1 cellular context compared by ENCODE assay signal in genomic region chr4:56387023-56388001, GRCh38.
TF ChIP-seq lines count a peak whose summit lies in the region.

A gene with protein sequence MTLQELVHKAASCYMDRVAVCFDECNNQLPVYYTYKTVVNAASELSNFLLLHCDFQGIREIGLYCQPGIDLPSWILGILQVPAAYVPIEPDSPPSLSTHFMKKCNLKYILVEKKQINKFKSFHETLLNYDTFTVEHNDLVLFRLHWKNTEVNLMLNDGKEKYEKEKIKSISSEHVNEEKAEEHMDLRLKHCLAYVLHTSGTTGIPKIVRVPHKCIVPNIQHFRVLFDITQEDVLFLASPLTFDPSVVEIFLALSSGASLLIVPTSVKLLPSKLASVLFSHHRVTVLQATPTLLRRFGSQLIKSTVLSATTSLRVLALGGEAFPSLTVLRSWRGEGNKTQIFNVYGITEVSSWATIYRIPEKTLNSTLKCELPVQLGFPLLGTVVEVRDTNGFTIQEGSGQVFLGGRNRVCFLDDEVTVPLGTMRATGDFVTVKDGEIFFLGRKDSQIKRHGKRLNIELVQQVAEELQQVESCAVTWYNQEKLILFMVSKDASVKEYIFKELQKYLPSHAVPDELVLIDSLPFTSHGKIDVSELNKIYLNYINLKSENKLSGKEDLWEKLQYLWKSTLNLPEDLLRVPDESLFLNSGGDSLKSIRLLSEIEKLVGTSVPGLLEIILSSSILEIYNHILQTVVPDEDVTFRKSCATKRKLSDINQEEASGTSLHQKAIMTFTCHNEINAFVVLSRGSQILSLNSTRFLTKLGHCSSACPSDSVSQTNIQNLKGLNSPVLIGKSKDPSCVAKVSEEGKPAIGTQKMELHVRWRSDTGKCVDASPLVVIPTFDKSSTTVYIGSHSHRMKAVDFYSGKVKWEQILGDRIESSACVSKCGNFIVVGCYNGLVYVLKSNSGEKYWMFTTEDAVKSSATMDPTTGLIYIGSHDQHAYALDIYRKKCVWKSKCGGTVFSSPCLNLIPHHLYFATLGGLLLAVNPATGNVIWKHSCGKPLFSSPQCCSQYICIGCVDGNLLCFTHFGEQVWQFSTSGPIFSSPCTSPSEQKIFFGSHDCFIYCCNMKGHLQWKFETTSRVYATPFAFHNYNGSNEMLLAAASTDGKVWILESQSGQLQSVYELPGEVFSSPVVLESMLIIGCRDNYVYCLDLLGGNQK (minus strand): TSS chr4:56387491. CDS start chr4:56384299, 3,192 bp downstream.

TF ChIP-seq in K562, 482 proteins besides CTCF, POLR2A, EP300 and RAD21 (continued from another document and continues in another):
- no peak for TF ChIP-seq CBX2 (IDR thresholded peaks at IDR 0.05; ENCODE audit: insufficient read depth, low read length, poor library complexity, severe bottlenecking)
- TF ChIP-seq PURB (CRISPR knock-in tag; IDR thresholded peaks at IDR 0.05; ENCODE audit: low read depth) = no peak
- TF ChIP-seq, protein P1, sequence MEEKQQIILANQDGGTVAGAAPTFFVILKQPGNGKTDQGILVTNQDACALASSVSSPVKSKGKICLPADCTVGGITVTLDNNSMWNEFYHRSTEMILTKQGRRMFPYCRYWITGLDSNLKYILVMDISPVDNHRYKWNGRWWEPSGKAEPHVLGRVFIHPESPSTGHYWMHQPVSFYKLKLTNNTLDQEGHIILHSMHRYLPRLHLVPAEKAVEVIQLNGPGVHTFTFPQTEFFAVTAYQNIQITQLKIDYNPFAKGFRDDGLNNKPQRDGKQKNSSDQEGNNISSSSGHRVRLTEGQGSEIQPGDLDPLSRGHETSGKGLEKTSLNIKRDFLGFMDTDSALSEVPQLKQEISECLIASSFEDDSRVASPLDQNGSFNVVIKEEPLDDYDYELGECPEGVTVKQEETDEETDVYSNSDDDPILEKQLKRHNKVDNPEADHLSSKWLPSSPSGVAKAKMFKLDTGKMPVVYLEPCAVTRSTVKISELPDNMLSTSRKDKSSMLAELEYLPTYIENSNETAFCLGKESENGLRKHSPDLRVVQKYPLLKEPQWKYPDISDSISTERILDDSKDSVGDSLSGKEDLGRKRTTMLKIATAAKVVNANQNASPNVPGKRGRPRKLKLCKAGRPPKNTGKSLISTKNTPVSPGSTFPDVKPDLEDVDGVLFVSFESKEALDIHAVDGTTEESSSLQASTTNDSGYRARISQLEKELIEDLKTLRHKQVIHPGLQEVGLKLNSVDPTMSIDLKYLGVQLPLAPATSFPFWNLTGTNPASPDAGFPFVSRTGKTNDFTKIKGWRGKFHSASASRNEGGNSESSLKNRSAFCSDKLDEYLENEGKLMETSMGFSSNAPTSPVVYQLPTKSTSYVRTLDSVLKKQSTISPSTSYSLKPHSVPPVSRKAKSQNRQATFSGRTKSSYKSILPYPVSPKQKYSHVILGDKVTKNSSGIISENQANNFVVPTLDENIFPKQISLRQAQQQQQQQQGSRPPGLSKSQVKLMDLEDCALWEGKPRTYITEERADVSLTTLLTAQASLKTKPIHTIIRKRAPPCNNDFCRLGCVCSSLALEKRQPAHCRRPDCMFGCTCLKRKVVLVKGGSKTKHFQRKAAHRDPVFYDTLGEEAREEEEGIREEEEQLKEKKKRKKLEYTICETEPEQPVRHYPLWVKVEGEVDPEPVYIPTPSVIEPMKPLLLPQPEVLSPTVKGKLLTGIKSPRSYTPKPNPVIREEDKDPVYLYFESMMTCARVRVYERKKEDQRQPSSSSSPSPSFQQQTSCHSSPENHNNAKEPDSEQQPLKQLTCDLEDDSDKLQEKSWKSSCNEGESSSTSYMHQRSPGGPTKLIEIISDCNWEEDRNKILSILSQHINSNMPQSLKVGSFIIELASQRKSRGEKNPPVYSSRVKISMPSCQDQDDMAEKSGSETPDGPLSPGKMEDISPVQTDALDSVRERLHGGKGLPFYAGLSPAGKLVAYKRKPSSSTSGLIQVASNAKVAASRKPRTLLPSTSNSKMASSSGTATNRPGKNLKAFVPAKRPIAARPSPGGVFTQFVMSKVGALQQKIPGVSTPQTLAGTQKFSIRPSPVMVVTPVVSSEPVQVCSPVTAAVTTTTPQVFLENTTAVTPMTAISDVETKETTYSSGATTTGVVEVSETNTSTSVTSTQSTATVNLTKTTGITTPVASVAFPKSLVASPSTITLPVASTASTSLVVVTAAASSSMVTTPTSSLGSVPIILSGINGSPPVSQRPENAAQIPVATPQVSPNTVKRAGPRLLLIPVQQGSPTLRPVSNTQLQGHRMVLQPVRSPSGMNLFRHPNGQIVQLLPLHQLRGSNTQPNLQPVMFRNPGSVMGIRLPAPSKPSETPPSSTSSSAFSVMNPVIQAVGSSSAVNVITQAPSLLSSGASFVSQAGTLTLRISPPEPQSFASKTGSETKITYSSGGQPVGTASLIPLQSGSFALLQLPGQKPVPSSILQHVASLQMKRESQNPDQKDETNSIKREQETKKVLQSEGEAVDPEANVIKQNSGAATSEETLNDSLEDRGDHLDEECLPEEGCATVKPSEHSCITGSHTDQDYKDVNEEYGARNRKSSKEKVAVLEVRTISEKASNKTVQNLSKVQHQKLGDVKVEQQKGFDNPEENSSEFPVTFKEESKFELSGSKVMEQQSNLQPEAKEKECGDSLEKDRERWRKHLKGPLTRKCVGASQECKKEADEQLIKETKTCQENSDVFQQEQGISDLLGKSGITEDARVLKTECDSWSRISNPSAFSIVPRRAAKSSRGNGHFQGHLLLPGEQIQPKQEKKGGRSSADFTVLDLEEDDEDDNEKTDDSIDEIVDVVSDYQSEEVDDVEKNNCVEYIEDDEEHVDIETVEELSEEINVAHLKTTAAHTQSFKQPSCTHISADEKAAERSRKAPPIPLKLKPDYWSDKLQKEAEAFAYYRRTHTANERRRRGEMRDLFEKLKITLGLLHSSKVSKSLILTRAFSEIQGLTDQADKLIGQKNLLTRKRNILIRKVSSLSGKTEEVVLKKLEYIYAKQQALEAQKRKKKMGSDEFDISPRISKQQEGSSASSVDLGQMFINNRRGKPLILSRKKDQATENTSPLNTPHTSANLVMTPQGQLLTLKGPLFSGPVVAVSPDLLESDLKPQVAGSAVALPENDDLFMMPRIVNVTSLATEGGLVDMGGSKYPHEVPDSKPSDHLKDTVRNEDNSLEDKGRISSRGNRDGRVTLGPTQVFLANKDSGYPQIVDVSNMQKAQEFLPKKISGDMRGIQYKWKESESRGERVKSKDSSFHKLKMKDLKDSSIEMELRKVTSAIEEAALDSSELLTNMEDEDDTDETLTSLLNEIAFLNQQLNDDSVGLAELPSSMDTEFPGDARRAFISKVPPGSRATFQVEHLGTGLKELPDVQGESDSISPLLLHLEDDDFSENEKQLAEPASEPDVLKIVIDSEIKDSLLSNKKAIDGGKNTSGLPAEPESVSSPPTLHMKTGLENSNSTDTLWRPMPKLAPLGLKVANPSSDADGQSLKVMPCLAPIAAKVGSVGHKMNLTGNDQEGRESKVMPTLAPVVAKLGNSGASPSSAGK (IDR thresholded peaks at IDR 0.05) = peak; percentile 64
- no peak for TF ChIP-seq RFX7 (CRISPR knock-in tag; IDR thresholded peaks at IDR 0.05)
- TF ChIP-seq SMARCA4 (IDR thresholded peaks at IDR 0.05) = no peak
- TF ChIP-seq EP400 (IDR thresholded peaks at IDR 0.05) = peak; percentile 96
- TF ChIP-seq MTA3 (IDR thresholded peaks at IDR 0.05; ENCODE audit: borderline replicate concordance) = peak; percentile 76; the same call in 1 of the 2 replicates
- TF ChIP-seq, protein P2, sequence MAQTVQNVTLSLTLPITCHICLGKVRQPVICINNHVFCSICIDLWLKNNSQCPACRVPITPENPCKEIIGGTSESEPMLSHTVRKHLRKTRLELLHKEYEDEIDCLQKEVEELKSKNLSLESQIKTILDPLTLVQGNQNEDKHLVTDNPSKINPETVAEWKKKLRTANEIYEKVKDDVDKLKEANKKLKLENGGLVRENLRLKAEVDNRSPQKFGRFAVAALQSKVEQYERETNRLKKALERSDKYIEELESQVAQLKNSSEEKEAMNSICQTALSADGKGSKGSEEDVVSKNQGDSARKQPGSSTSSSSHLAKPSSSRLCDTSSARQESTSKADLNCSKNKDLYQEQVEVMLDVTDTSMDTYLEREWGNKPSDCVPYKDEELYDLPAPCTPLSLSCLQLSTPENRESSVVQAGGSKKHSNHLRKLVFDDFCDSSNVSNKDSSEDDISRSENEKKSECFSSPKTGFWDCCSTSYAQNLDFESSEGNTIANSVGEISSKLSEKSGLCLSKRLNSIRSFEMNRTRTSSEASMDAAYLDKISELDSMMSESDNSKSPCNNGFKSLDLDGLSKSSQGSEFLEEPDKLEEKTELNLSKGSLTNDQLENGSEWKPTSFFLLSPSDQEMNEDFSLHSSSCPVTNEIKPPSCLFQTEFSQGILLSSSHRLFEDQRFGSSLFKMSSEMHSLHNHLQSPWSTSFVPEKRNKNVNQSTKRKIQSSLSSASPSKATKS (CRISPR knock-in tag; IDR thresholded peaks at IDR 0.05) = no peak
- TF ChIP-seq ZNF589 (CRISPR knock-in tag; IDR thresholded peaks at IDR 0.05; ENCODE audit: low read depth) = no peak
- no peak for TF ChIP-seq SMC3 (conservative IDR thresholded peaks at IDR 0.05; ENCODE audit: insufficient read depth, low read depth, low read length)
- no peak for TF ChIP-seq ZNF76 (CRISPR knock-in tag; IDR thresholded peaks at IDR 0.05; ENCODE audit: borderline replicate concordance)
- TF ChIP-seq ZNF766 (CRISPR knock-in tag; conservative IDR thresholded peaks at IDR 0.05) = no peak
- no peak for TF ChIP-seq ZNF316 (IDR thresholded peaks at IDR 0.05)
- peak; percentile 84 for TF ChIP-seq TAF9B (IDR thresholded peaks at IDR 0.05; ENCODE audit: partially characterized antibody)
- TF ChIP-seq ZKSCAN8 (CRISPR knock-in tag; IDR thresholded peaks at IDR 0.05) = no peak
- no peak for TF ChIP-seq KAT2B (IDR thresholded peaks at IDR 0.05; ENCODE audit: low read depth, low read length)
- peak; percentile 2; the same call in 1 of the 2 replicates for TF ChIP-seq MAFK (IDR thresholded peaks at IDR 0.05; ENCODE audit: low read length)
- TF ChIP-seq KAT7 (CRISPR knock-in tag; IDR thresholded peaks at IDR 0.05; ENCODE audit: borderline replicate concordance) = peak; percentile 81; the same call in 1 of the 2 replicates
- TF ChIP-seq ZNF695 (CRISPR knock-in tag; IDR thresholded peaks at IDR 0.05) = no peak
- 0 out of 2 replicates have a peak, but pooled peaks have one; percentile 10 for TF ChIP-seq LEF1 (IDR thresholded peaks at IDR 0.05)
- TF ChIP-seq NEUROD1 (IDR thresholded peaks at IDR 0.05; ENCODE audit: borderline replicate concordance, low read depth, low read length, partially characterized antibody) = no peak
- TF ChIP-seq, protein P3, sequence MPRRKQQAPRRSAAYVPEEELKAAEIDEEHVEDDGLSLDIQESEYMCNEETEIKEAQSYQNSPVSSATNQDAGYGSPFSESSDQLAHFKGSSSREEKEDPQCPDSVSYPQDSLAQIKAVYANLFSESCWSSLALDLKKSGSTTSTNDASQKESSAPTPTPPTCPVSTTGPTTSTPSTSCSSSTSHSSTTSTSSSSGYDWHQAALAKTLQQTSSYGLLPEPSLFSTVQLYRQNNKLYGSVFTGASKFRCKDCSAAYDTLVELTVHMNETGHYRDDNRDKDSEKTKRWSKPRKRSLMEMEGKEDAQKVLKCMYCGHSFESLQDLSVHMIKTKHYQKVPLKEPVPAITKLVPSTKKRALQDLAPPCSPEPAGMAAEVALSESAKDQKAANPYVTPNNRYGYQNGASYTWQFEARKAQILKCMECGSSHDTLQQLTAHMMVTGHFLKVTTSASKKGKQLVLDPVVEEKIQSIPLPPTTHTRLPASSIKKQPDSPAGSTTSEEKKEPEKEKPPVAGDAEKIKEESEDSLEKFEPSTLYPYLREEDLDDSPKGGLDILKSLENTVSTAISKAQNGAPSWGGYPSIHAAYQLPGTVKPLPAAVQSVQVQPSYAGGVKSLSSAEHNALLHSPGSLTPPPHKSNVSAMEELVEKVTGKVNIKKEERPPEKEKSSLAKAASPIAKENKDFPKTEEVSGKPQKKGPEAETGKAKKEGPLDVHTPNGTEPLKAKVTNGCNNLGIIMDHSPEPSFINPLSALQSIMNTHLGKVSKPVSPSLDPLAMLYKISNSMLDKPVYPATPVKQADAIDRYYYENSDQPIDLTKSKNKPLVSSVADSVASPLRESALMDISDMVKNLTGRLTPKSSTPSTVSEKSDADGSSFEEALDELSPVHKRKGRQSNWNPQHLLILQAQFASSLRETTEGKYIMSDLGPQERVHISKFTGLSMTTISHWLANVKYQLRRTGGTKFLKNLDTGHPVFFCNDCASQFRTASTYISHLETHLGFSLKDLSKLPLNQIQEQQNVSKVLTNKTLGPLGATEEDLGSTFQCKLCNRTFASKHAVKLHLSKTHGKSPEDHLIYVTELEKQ (CRISPR knock-in tag; IDR thresholded peaks at IDR 0.05) = no peak
- peak in 2 of 3 experiments; percentile 40 to 81 for TF ChIP-seq YY1 (IDR thresholded peaks at IDR 0.05; ENCODE audit: borderline replicate concordance in 1 of 3, control insufficient read depth in 1 of 3, extremely low read depth in 1 of 3, insufficient read depth in 3 of 3, insufficient read length in 1 of 3, insufficient replicate concordance in 2 of 3, low read depth in 1 of 3, low read length in 2 of 3)
- TF ChIP-seq, protein P4, sequence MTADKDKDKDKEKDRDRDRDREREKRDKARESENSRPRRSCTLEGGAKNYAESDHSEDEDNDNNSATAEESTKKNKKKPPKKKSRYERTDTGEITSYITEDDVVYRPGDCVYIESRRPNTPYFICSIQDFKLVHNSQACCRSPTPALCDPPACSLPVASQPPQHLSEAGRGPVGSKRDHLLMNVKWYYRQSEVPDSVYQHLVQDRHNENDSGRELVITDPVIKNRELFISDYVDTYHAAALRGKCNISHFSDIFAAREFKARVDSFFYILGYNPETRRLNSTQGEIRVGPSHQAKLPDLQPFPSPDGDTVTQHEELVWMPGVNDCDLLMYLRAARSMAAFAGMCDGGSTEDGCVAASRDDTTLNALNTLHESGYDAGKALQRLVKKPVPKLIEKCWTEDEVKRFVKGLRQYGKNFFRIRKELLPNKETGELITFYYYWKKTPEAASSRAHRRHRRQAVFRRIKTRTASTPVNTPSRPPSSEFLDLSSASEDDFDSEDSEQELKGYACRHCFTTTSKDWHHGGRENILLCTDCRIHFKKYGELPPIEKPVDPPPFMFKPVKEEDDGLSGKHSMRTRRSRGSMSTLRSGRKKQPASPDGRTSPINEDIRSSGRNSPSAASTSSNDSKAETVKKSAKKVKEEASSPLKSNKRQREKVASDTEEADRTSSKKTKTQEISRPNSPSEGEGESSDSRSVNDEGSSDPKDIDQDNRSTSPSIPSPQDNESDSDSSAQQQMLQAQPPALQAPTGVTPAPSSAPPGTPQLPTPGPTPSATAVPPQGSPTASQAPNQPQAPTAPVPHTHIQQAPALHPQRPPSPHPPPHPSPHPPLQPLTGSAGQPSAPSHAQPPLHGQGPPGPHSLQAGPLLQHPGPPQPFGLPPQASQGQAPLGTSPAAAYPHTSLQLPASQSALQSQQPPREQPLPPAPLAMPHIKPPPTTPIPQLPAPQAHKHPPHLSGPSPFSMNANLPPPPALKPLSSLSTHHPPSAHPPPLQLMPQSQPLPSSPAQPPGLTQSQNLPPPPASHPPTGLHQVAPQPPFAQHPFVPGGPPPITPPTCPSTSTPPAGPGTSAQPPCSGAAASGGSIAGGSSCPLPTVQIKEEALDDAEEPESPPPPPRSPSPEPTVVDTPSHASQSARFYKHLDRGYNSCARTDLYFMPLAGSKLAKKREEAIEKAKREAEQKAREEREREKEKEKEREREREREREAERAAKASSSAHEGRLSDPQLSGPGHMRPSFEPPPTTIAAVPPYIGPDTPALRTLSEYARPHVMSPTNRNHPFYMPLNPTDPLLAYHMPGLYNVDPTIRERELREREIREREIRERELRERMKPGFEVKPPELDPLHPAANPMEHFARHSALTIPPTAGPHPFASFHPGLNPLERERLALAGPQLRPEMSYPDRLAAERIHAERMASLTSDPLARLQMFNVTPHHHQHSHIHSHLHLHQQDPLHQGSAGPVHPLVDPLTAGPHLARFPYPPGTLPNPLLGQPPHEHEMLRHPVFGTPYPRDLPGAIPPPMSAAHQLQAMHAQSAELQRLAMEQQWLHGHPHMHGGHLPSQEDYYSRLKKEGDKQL (CRISPR knock-in tag; IDR thresholded peaks at IDR 0.05; ENCODE audit: borderline replicate concordance) = no peak
- no peak for TF ChIP-seq ZNF717 (CRISPR knock-in tag; IDR thresholded peaks at IDR 0.05)
- TF ChIP-seq SMARCE1 (IDR thresholded peaks at IDR 0.05) = no peak
- peak; percentile 36; the same call in 1 of the 2 replicates for TF ChIP-seq TCF3 (CRISPR knock-in tag; IDR thresholded peaks at IDR 0.05)
- TF ChIP-seq IRF2 (CRISPR knock-in tag; IDR thresholded peaks at IDR 0.05) = no peak
- no peak for TF ChIP-seq ZNF780A (CRISPR knock-in tag; IDR thresholded peaks at IDR 0.05)
